ENCODE assay signal across 8 cellular contexts in the genomic region with DNA sequence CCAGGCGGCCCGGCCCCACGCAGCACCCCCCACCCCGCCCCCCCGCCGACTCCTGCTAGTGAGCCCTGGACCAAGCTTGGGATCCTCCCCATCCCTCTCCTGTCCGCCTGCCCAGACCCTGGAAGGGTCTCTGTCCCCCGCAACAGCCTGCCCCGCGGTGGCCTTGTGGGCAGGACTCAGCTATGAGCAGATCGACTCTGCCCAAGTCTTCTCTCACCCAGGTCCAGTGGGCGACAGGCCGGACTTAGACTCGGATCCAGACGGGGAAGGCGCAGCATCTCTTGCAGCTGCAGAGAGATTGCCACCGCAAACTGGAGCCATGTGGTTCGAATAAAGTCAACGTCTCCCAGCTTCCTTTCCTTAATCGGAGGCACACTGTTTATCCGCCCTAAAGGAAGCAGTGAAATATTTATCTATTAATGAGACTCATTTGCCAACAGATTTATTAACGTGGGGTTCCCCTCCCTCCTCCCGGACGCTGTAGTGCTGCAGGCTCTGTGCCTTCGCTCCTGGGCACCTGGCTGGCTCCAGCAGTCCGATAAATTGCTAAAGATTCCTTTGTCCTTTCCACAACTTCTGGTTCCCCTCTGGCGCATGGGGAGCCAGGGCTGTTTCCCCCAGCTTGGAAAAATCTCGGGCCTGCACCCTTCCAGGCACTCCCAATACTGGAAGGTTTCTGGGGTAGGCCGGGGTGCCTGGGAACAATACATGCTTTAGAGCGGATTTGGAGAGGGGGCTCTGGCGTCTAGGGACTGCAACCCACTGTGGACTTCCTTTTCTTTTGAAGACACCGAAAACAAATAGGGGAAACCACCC. TPM values are rescaled to one million over a fixed set of nuclear protein-coding genes. Genes with fewer than 3 reads are reported as not detected.
DNase-seq lines count a peak whose midpoint lies in the region; ATAC-seq and TF ChIP-seq lines count a peak whose summit lies in the region.
"Had no signal": no experiment of that assay in that cellular context is flagged by ENCODE, and none has a peak within 500 bp of the region (broad histone marks: within the 10 kb centered on the region; RNA-seq: fewer than 3 reads in every experiment).

No MANE protein-coding gene starts in this region.

- no peak overlapping the region for H3K27ac Mint-ChIP-seq in stimulated activated naive CD8-positive, alpha-beta T cell treated with anti-CD3 and anti-CD28 coated beads, Interleukin-15, Interleukin-2, amounts not matched to agents 100 ng/mL and 50 ng/mL, for 24 hours

- ATAC-seq in stimulated activated naive CD8-positive, alpha-beta T cell treated with anti-CD3 and anti-CD28 coated beads, Interleukin-15, Interleukin-2, amounts not matched to agents 100 U/mL and 50 U/mL, for 24 hours: no peak

- TF ChIP-seq CTCF in kidney epithelial cell (IDR thresholded peaks at IDR 0.05; ENCODE audit: insufficient read depth, low read length, poor library complexity, severe bottlenecking) (no peak), vagina (IDR thresholded peaks at IDR 0.05) (no peak)

- H3K36me3 ChIP-seq in kidney epithelial cell (ENCODE audit: control insufficient read depth, insufficient read depth, low read length) (no peaks in the 10 kb centered on the region), vagina (no peaks in the 10 kb centered on the region)
- H3K36me3 ChIP-seq: right atrium auricular region had no signal

- TF ChIP-seq POLR2A in vagina (IDR thresholded peaks at IDR 0.05): no peak

- peaks cover 52% of the 10 kb centered on the region for H3K4me1 Mint-ChIP-seq in stimulated activated naive CD8-positive, alpha-beta T cell treated with anti-CD3 and anti-CD28 coated beads, Interleukin-15, Interleukin-2, amounts not matched to agents 100 ng/mL and 50 ng/mL, for 24 hours (ENCODE audit: low read depth)

- H3K9me3 ChIP-seq in vagina: no peaks in the 10 kb centered on the region
- H3K9me3 ChIP-seq: right atrium auricular region had no signal

- peak overlapping the region; percentile 74 for H3K27ac ChIP-seq in vagina
- H3K27ac ChIP-seq: PC-9, right atrium auricular region had no signal

- H3K9me3 Mint-ChIP-seq in stimulated activated naive CD8-positive, alpha-beta T cell treated with anti-CD3 and anti-CD28 coated beads, Interleukin-15, Interleukin-2, amounts not matched to agents 100 ng/mL and 50 ng/mL, for 24 hours: no peaks in the 10 kb centered on the region

- intact Hi-C loops in vagina (cut with DNase I): loop anchor here (10.0 kb wide), 1 partner anchor 952 kb away; a partner anchor contains a TSS

- H3K4me3 ChIP-seq in kidney epithelial cell (ENCODE audit: low read depth, low read length) (peak overlapping the region; percentile 76), vagina (peak overlapping the region; percentile 46 to 53)
- H3K4me3 ChIP-seq: PC-9 had no signal

- H3K4me3 Mint-ChIP-seq in stimulated activated naive CD8-positive, alpha-beta T cell treated with anti-CD3 and anti-CD28 coated beads, Interleukin-15, Interleukin-2, amounts not matched to agents 100 ng/mL and 50 ng/mL, for 24 hours: peak overlapping the region; percentile 32

- DNase-seq in stimulated activated naive CD8-positive, alpha-beta T cell treated with anti-CD3 and anti-CD28 coated beads, Interleukin-15, Interleukin-2, amounts not matched to agents 100 U/mL and 50 U/mL, for 24 hours: no peak
- DNase-seq in kidney epithelial cell (ENCODE audit: low read depth) (no peak), vagina (ENCODE audit: extremely low spot score in 2 of 2) (no peak), NCI-H748 (lab: John Stamatoyannopoulos, UW; ENCODE audit: unreplicated experiment) (no peak), AG08395 (ENCODE audit: low spot score) (no peak)
- DNase-seq: PC-9 had no signal

- H3K4me1 ChIP-seq in vagina: peaks cover 61% of the 10 kb centered on the region

- no peaks in the 10 kb centered on the region for H3K36me3 Mint-ChIP-seq in stimulated activated naive CD8-positive, alpha-beta T cell treated with anti-CD3 and anti-CD28 coated beads, Interleukin-15, Interleukin-2, amounts not matched to agents 100 ng/mL and 50 ng/mL, for 24 hours (ENCODE audit: low read depth)

- H3K27me3 Mint-ChIP-seq in stimulated activated naive CD8-positive, alpha-beta T cell treated with anti-CD3 and anti-CD28 coated beads, Interleukin-15, Interleukin-2, amounts not matched to agents 100 ng/mL and 50 ng/mL, for 24 hours: peaks cover 84% of the 10 kb centered on the region

- no peaks in the 10 kb centered on the region for H3K27me3 ChIP-seq in kidney epithelial cell (ENCODE audit: control insufficient read depth, insufficient read depth, low read length)
- H3K27me3 ChIP-seq in vagina: no peaks in the 10 kb centered on the region

RNA-seq across cellular contexts. Expression of a gene that starts 0.6 kb away (rescaled TPM):
- total RNA-seq in kidney epithelial cell (28.8 and 34.2 TPM in 2 replicates), vagina (23.8 TPM)
- total RNA-seq: PC-9, right atrium auricular region had no signal

RNA-seq across cellular contexts. Expression of a gene that starts 4.7 kb away (rescaled TPM):
- total RNA-seq in kidney epithelial cell (17.3 and 26.4 TPM in 2 replicates), vagina (3.9 TPM)

RNA-seq across cellular contexts. Expression of a gene that starts 8.2 kb away (rescaled TPM):
- total RNA-seq in kidney epithelial cell (46.5 and 53.7 TPM in 2 replicates), vagina (13.0 TPM)
- total RNA-seq: right atrium auricular region had no signal

RNA-seq across cellular contexts. Expression of a gene that starts 9.5 kb away (rescaled TPM):
- 4.8 and 10.5 TPM in 2 replicates for total RNA-seq in kidney epithelial cell
- 1.7 TPM for total RNA-seq in vagina
- total RNA-seq: right atrium auricular region had no signal

RNA-seq across cellular contexts. Expression of a gene that starts 13.6 kb away (rescaled TPM):
- total RNA-seq in kidney epithelial cell (18.8 and 19.1 TPM in 2 replicates), vagina (6.1 TPM)
